Comparison of ENCODE assay signal across 27 cellular contexts in the genomic region with DNA sequence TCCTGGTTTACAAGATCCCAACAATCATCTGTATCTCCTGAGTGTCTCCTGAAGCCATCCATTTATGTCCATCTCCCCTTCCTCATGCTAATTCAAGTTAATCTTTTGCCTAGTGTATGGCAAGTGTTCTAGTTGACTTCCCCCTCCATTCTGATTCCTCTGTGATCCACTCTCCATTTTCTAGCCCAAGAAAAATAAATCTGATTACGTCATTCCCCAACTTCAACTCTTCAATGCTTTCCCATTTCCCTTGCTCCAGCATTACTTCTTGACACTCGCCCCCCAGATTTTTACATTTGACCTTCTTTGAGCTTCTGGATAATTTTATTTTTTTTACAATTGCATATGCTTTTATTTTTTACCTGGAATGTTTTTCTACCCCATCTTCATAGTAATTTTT.
"Had no signal": no experiment of that assay in that cellular context is flagged by ENCODE, and none has a peak within 500 bp of the region (broad histone marks: within the 10 kb centered on the region; RNA-seq: fewer than 3 reads in every experiment).

No MANE protein-coding gene starts in this region.

- H3K27ac ChIP-seq: colonic mucosa, coronary artery, dorsolateral prefrontal cortex, epithelial cell of prostate, esophagus muscularis mucosa, esophagus squamous epithelium, foreskin keratinocyte, gastrocnemius medialis, gastroesophageal sphincter, heart left ventricle, heart right ventricle had no signal

- H3K4me1 ChIP-seq: colonic mucosa, esophagus muscularis mucosa, esophagus squamous epithelium, foreskin keratinocyte, gastrocnemius medialis, gastroesophageal sphincter, heart left ventricle, heart right ventricle had no signal

- H3K9me3 ChIP-seq: colonic mucosa, esophagus muscularis mucosa, esophagus squamous epithelium, gastrocnemius medialis, gastroesophageal sphincter, heart left ventricle had no signal

- DNase-seq: colonic mucosa; cortex of kidney; dermis blood vessel endothelial cell; dorsolateral prefrontal cortex; effector CD4-positive, alpha-beta T cell; effector CD8-positive, alpha-beta T cell; effector memory CD4-positive, alpha-beta T cell; effector memory CD8-positive, alpha-beta T cell; endodermal cell; erythroblast; esophagus squamous epithelium; foreskin fibroblast; foreskin keratinocyte; foreskin melanocyte; gastrocnemius medialis; glutamatergic neuron; head of caudate nucleus; heart left ventricle; heart right ventricle had no signal

- H3K27me3 ChIP-seq: colonic mucosa, esophagus muscularis mucosa, esophagus squamous epithelium, foreskin keratinocyte, gastrocnemius medialis, gastroesophageal sphincter, heart left ventricle, heart right ventricle had no signal

- FAIRE-seq: colon, endometrium, frontal cortex had no signal

- ATAC-seq: effector memory CD8-positive, alpha-beta T cell; esophagus mucosa; foreskin keratinocyte; gastrocnemius medialis; gastroesophageal sphincter; heart left ventricle; heart right ventricle had no signal

- H3K4me3 ChIP-seq: colonic mucosa, coronary artery, dorsolateral prefrontal cortex, esophagus muscularis mucosa, esophagus squamous epithelium, gastrocnemius medialis, gastroesophageal sphincter, heart left ventricle, heart right ventricle had no signal

- H3K36me3 ChIP-seq: colonic mucosa, esophagus muscularis mucosa, esophagus squamous epithelium, gastrocnemius medialis, gastroesophageal sphincter, heart left ventricle, heart right ventricle had no signal
